In the genomic region with DNA sequence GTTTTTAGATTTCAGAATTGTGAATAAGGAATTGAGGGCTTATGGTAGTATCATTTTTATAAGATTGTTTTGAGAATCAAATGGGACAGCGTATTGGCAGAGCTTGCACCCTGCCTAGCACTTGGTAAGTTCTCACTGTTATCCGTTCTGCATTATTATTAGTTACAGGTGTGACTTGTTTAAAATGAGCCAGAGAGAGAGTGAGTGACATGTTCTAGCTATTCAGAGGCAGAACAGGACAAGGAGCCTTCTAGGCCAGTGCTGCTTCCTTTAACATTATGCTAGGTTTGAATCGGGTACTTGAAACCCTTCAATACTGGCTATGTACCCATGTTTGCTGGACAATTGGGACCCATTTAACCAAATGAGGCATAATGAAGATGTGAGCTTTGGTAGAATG, we compare ENCODE assay signal across 34 cellular contexts.
"Had no signal": no experiment of that assay in that cellular context is flagged by ENCODE, and none has a peak within 500 bp of the region (broad histone marks: within the 10 kb centered on the region; RNA-seq: fewer than 3 reads in every experiment).

No MANE protein-coding gene starts in this region.

- H3K36me3 ChIP-seq: ascending aorta, cardiac muscle cell, Peyer's patch, WERI-Rb-1 had no signal

- H3K9me3 ChIP-seq: ascending aorta, Peyer's patch had no signal

- H3K27ac ChIP-seq: cardiac muscle cell, KMS-11, Peyer's patch, WERI-Rb-1 had no signal

- H3K27me3 Mint-ChIP-seq: activated naive CD4-positive, alpha-beta T cell treated with anti-CD3 and anti-CD28 coated beads, Interleukin-2, amount 50 U/mL, for 24 hours; activated naive CD8-positive, alpha-beta T cell treated with anti-CD3 and anti-CD28 coated beads, Interleukin-2, amount 10 ng/mL, durations not matched to agents 7 days and 5 days; activated T-cell treated with anti-CD3 and anti-CD28 coated beads, Interleukin-2, amount 50 U/mL, for 24 hours had no signal

- H3K9me3 Mint-ChIP-seq: activated naive CD4-positive, alpha-beta T cell treated with anti-CD3 and anti-CD28 coated beads, Interleukin-2, amount 50 U/mL, for 24 hours; activated naive CD8-positive, alpha-beta T cell treated with anti-CD3 and anti-CD28 coated beads, Interleukin-2, amount 10 ng/mL, durations not matched to agents 7 days and 5 days; activated T-cell treated with anti-CD3 and anti-CD28 coated beads, Interleukin-2, amount 50 U/mL, for 24 hours; activated T-helper 2 cell treated with anti-CD3 and anti-CD28 coated beads, Interferon-gamma antibody, Interleukin-2, Interleukin-4, amounts not matched to agents 10 μg/mL and 5 μg/mL and 100 μg/mL, durations not matched to agents 14 hours and 24 hours and 36 hours had no signal

- H3K27ac Mint-ChIP-seq: activated CD8-positive, alpha-beta T cell treated with anti-CD3 and anti-CD28 coated beads, Interleukin-2, amount 10 ng/mL, durations not matched to agents 7 days and 5 days; activated naive CD4-positive, alpha-beta T cell treated with anti-CD3 and anti-CD28 coated beads, Interleukin-2, amount 50 U/mL, for 24 hours; activated naive CD8-positive, alpha-beta T cell treated with anti-CD3 and anti-CD28 coated beads, Interleukin-2, amount 10 ng/mL, durations not matched to agents 7 days and 5 days; activated T-cell treated with anti-CD3 and anti-CD28 coated beads, Interleukin-2, amount 50 U/mL, for 24 hours; activated T-helper 2 cell treated with anti-CD3 and anti-CD28 coated beads, Interferon-gamma antibody, Interleukin-2, Interleukin-4, amounts not matched to agents 10 μg/mL and 5 μg/mL and 100 μg/mL, durations not matched to agents 14 hours and 24 hours and 36 hours had no signal

- H3K4me1 Mint-ChIP-seq: activated naive CD4-positive, alpha-beta T cell treated with anti-CD3 and anti-CD28 coated beads, Interleukin-2, amount 50 U/mL, for 24 hours; activated naive CD8-positive, alpha-beta T cell treated with anti-CD3 and anti-CD28 coated beads, Interleukin-2, amount 10 ng/mL, durations not matched to agents 7 days and 5 days had no signal

- ATAC-seq: activated CD8-positive, alpha-beta T cell treated with anti-CD3 and anti-CD28 coated beads, Interleukin-2, amount 10 ng/mL, durations not matched to agents 7 days and 5 days; PC-3 had no signal

- DNase-seq: activated CD4-positive, alpha-beta T cell treated with anti-CD3 and anti-CD28 coated beads for 1 hour; activated CD4-positive, alpha-beta T cell treated with anti-CD3 and anti-CD28 coated beads for 48 hours; activated CD4-positive, alpha-beta T cell treated with anti-CD3 and anti-CD28 coated beads, Interleukin-2, amount 50 U/mL, for 4 hours; activated CD4-positive, CD25-positive, alpha-beta regulatory T cell; activated CD8-positive, alpha-beta T cell treated with anti-CD3 and anti-CD28 coated beads, Interleukin-2, amount 10 ng/mL, durations not matched to agents 7 days and 5 days; activated gamma-delta T cell; activated naive CD4-positive, alpha-beta T cell treated with Interleukin-2 at 50 U/mL for 16 hours; activated naive CD8-positive, alpha-beta T cell treated with anti-CD3 and anti-CD28 coated beads, Interleukin-2, amount 10 ng/mL, durations not matched to agents 7 days and 5 days; activated T-cell treated with anti-CD3 and anti-CD28 coated beads, Interleukin-2, amount 50 U/mL, for 24 hours; amygdala; MM.1S; MV-4-11; NCI-H1092; NCI-H1436 treated with DMSO at 0.1 percent for 48 hours; NCI-H1694 treated with DMSO at 0.1 percent for 48 hours; NCI-H2029; NCI-H2107; NCI-H2171; NCI-H2227 treated with DMSO at 0.1 percent for 48 hours; NCI-H446; NCI-H510A treated with DMSO at 0.1 percent for 48 hours; NCI-H526 treated with DMSO at 0.1 percent for 48 hours; NCI-H774; PC-3; Peyer's patch; RPMI8226; SW 1271; T1000 had no signal

- H3K27me3 ChIP-seq: ascending aorta, cardiac muscle cell, Peyer's patch had no signal

- H3K4me3 ChIP-seq: ascending aorta, cardiac muscle cell, Peyer's patch had no signal

- H3K4me1 ChIP-seq: Peyer's patch had no signal

- H3K4me3 Mint-ChIP-seq: activated CD8-positive, alpha-beta T cell treated with anti-CD3 and anti-CD28 coated beads, Interleukin-2, amount 10 ng/mL, durations not matched to agents 7 days and 5 days; activated naive CD4-positive, alpha-beta T cell treated with anti-CD3 and anti-CD28 coated beads, Interleukin-2, amount 50 U/mL, for 24 hours; activated naive CD8-positive, alpha-beta T cell treated with anti-CD3 and anti-CD28 coated beads, Interleukin-2, amount 10 ng/mL, durations not matched to agents 7 days and 5 days; activated T-cell treated with anti-CD3 and anti-CD28 coated beads, Interleukin-2, amount 50 U/mL, for 24 hours had no signal

- H3K4me2 ChIP-seq: KMS-11 had no signal
